8 cellular contexts compared by ENCODE assay signal in the genomic region with DNA sequence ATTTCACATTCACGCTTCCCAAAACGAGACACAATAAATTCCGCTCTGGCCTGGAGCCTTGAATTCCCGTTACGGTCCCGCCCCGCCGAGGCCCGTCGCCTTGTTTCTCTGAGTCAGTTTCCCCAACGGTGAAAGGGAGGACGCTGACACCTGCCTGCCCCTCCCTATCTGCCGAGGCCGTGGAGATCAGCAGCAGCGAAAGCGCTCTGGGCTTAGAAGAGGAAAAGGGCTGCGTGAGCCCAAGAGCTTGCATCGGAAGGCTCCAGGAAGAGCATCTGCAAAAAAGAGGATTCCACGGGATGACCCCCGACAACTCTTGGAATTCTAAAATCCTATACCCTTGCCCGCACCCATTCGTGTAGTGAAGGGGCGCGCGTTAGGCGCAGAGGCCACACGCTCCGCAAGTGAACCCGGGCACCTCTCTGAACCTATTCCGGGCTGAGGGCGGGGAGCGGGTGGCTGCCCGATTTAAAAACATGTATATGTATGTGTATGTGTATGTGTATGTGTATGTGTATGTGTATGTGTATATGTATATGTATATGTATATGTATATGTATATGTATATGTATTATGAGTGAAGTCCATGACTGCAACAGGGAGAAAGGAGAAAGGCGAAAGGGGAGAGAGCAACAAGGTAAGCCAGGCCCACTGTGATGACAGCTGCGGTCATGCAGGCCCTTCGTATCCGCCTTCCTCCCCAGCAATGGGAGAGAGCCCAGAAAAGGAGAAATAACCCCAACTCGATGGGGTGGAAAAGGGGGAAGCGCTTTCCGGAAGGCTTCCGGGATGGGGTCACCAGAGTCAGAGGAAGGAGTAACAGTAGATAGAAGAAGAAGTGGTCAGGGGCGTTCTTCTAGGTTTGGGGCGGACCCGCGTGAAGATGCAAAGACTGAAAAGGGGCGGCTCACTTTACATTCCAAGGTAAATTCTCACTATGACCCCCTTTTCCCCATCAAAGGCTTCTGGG. TPM values are rescaled to one million over a fixed set of nuclear protein-coding genes. Genes with fewer than 3 reads are reported as not detected.
DNase-seq lines count a peak whose midpoint lies in the region; ATAC-seq and TF ChIP-seq lines count a peak whose summit lies in the region.

No MANE protein-coding gene starts in this region.

- peak overlapping the region; percentile 85 for H3K4me3 Mint-ChIP-seq in dendritic cell treated with granulocyte-macrophage colony-stimulating factor and Interleukin-4, amounts not matched to agents 40 ng/mL and 50 ng/mL, for 4 days

- H3K4me1 ChIP-seq in IMR-90 (ENCODE audit: control insufficient read depth, insufficient read depth, low read length) (peaks cover 7% of the 10 kb centered on the region), mesodermal cell (ENCODE audit: control insufficient read depth, insufficient read depth, low read length, poor library complexity, severe bottlenecking) (peaks cover 9% of the 10 kb centered on the region)

- H3K9me3 ChIP-seq in IMR-90 (ENCODE audit: control insufficient read depth, insufficient read depth, low read length): no peaks in the 10 kb centered on the region
- H3K9me3 ChIP-seq in mesodermal cell (ENCODE audit: control insufficient read depth, low read length): peaks cover 7% of the 10 kb centered on the region

- H3K23ac ChIP-seq in IMR-90 (ENCODE audit: low read depth, low read length): peak overlapping the region; percentile 90

- peak overlapping the region; percentile 52 for H3K18ac ChIP-seq in IMR-90 (ENCODE audit: low read depth, low read length)

- POLR2A ChIA-PET in IMR-90 (lab: Charles Lee; ENCODE audit: unreplicated experiment): interaction anchor here (0.5 kb wide), 1 partner anchor 9 kb away, joined by 3 read pairs; no protein-coding TSS in a partner anchor

- peak overlapping the region; percentile 88 for H2AFZ ChIP-seq in IMR-90 (replicated peaks; ENCODE audit: low read length, poor library complexity)

- peaks cover 3 to 41% of the 10 kb centered on the region in 2 experiments for H3K79me1 ChIP-seq in IMR-90 (ENCODE audit: low read depth in 1 of 2, low read length in 2 of 2)

- H3K36me3 Mint-ChIP-seq in dendritic cell treated with granulocyte-macrophage colony-stimulating factor and Interleukin-4, amounts not matched to agents 40 ng/mL and 50 ng/mL, for 4 days (ENCODE audit: low read depth): no peaks in the 10 kb centered on the region

- TF ChIP-seq CTCF in IMR-90 (conservative IDR thresholded peaks at IDR 0.05; ENCODE audit: low read depth, low read length): no peak

- WGBS in IMR-90 (ENCODE audit: extremely low coverage in 2 of 2, insufficient read length in 1 of 2), 2 experiments: 24% methylated on average over 9 of the region's 46 CpGs; no CpG with 5 or more reads in 1 of the 2 experiments
- WGBS in mesodermal cell (ENCODE audit: insufficient coverage in 2 of 2), 2 experiments: 45 to 46% methylated on average over 33 to 38 of the region's 46 CpGs

- in situ Hi-C loops in IMR-90 (cut with MboI; ENCODE audit: low sequenced_read_pairs): no loop called here

- peaks cover 34% of the 10 kb centered on the region for H3K4me1 Mint-ChIP-seq in dendritic cell treated with granulocyte-macrophage colony-stimulating factor and Interleukin-4, amounts not matched to agents 40 ng/mL and 50 ng/mL, for 4 days (ENCODE audit: low read depth)

- H2BK120ac ChIP-seq in IMR-90 (ENCODE audit: low read depth, low read length): peak overlapping the region; percentile 79

- peak overlapping the region; percentile 85 for H2AK5ac ChIP-seq in IMR-90 (ENCODE audit: low read depth, low read length)

- peak overlapping the region; percentile 90 for H4K91ac ChIP-seq in IMR-90 (ENCODE audit: insufficient read depth, low read depth, low read length)

- no peaks in the 10 kb centered on the region for H3K9me3 Mint-ChIP-seq in dendritic cell treated with granulocyte-macrophage colony-stimulating factor and Interleukin-4, amounts not matched to agents 40 ng/mL and 50 ng/mL, for 4 days

- peak overlapping the region; percentile 88 for H3K4me2 ChIP-seq in IMR-90 (ENCODE audit: low read depth, low read length)

- peak overlapping the region; percentile 91 for H3K56ac ChIP-seq in IMR-90 (ENCODE audit: extremely low read depth, insufficient read depth, low read length)

- no peak for TF ChIP-seq RAD21 in IMR-90 (IDR thresholded peaks at IDR 0.05; ENCODE audit: low read length)

- H3K14ac ChIP-seq in IMR-90 (replicated peaks; ENCODE audit: low read depth, low read length): peak overlapping the region; percentile 94

- peak overlapping the region; percentile 90 for H4K5ac ChIP-seq in IMR-90 (ENCODE audit: low read depth, low read length)

- peaks cover 15% of the 10 kb centered on the region; the same call in 1 of the 2 replicates for H3K9me1 ChIP-seq in IMR-90 (ENCODE audit: insufficient read depth, low read length)

- CTCF ChIA-PET in IMR-90 (lab: Yijun Ruan, JAX): interaction anchor here (2.3 kb wide), 1 partner anchor 113 kb away, joined by 17 read pairs; no protein-coding TSS in a partner anchor

- peak overlapping the region; percentile 76 for H2BK5ac ChIP-seq in IMR-90 (ENCODE audit: low read depth, low read length, poor library complexity, severe bottlenecking)

- DNase-seq in DMS 273 (lab: John Stamatoyannopoulos, UW; ENCODE audit: unreplicated experiment): peak; percentile 76
- DNase-seq in DMS 273 treated with DMSO at 0.1 percent for 48 hours (lab: John Stamatoyannopoulos, UW): no peak
- no peak for DNase-seq in IMR-90
- DNase-seq in activated CD4-positive, CD25-positive, alpha-beta regulatory T cell treated with anti-CD3 and anti-CD28 coated beads, Interleukin-2, amount 50 U/mL, for 16 hours (ENCODE audit: low read depth, low spot score): peak; percentile 34
- peak; percentile 23 to 37 for DNase-seq in stimulated activated CD8-positive, alpha-beta memory T cell treated with anti-CD3 and anti-CD28 coated beads, Interleukin-4, amount 100 ng/mL, for 1 hour (ENCODE audit: low read depth in 2 of 2, low spot score in 1 of 2)
- no peak for DNase-seq in mesenteric fat pad (ENCODE audit: low spot score)

- peak overlapping the region; percentile 54; the same call in 2 of the 3 replicates for H2BK15ac ChIP-seq in IMR-90 (ENCODE audit: low read depth, low read length)

- H3K4me3 ChIP-seq in IMR-90 (ENCODE audit: insufficient read depth, low read depth, low read length) (peak overlapping the region; percentile 59), mesodermal cell (ENCODE audit: extremely low read depth, insufficient read depth, low read length, poor library complexity, severe bottlenecking) (peak overlapping the region; percentile 78)

- H3K27ac Mint-ChIP-seq in dendritic cell treated with granulocyte-macrophage colony-stimulating factor and Interleukin-4, amounts not matched to agents 40 ng/mL and 50 ng/mL, for 4 days: peak overlapping the region; percentile 95

- H3K36me3 ChIP-seq in IMR-90 (ENCODE audit: control insufficient read depth, insufficient read depth, low read length) (no peaks in the 10 kb centered on the region), mesodermal cell (ENCODE audit: control insufficient read depth, insufficient read depth, low read length) (peaks cover 3% of the 10 kb centered on the region)

- no peak for TF ChIP-seq POLR2A in IMR-90 (IDR thresholded peaks at IDR 0.05; ENCODE audit: low read depth, low read length)

- H2AK9ac ChIP-seq in IMR-90 (replicated peaks; ENCODE audit: low read depth, low read length, poor library complexity): peak overlapping the region; percentile 92

- peak overlapping the region; percentile 52 for H2BK20ac ChIP-seq in IMR-90 (ENCODE audit: low read depth, low read length)

- H3K27ac ChIP-seq in IMR-90 (ENCODE audit: insufficient read depth, low read length) (peak overlapping the region; percentile 86), mesodermal cell (ENCODE audit: low read depth, low read length, severe bottlenecking) (peak overlapping the region; percentile 71)

- no TSS peak for BruUV-seq in IMR-90 (replicated peaks; lab: Mats Ljungman, UMichigan)

- H3K27me3 ChIP-seq in IMR-90 (ENCODE audit: control insufficient read depth, insufficient read depth, low read length): no peaks in the 10 kb centered on the region

- dilution Hi-C loops in IMR-90 (cut with HindIII; ENCODE audit: low sequenced_read_pairs, unreplicated experiment): no loop called here

- peak overlapping the region; percentile 90 to 98 for H4K8ac ChIP-seq in IMR-90 (ENCODE audit: low read depth in 2 of 2, low read length in 2 of 2)

- H4K20me1 ChIP-seq in IMR-90 (ENCODE audit: insufficient read depth, low read length): peaks cover 32% of the 10 kb centered on the region

- peak; percentile 7 for ATAC-seq in IMR-90 (ENCODE audit: low read depth)

- H3K9ac ChIP-seq in IMR-90 (ENCODE audit: low read depth, low read length): peak overlapping the region; percentile 83

- peak overlapping the region; percentile 96 for H3K4ac ChIP-seq in IMR-90 (ENCODE audit: low read depth, low read length)

- H3K27me3 Mint-ChIP-seq in dendritic cell treated with granulocyte-macrophage colony-stimulating factor and Interleukin-4, amounts not matched to agents 40 ng/mL and 50 ng/mL, for 4 days: no peaks in the 10 kb centered on the region

- intact Hi-C loops in IMR-90 (cut with micrococcal nuclease): loop anchor here (2.0 to 5.0 kb wide), 4 partner anchors 40 to 201 kb away; no protein-coding TSS in a partner anchor
- intact Hi-C loops in dendritic cell treated with granulocyte-macrophage colony-stimulating factor and Interleukin-4, amounts not matched to agents 40 ng/mL and 50 ng/mL, for 4 days (cut with micrococcal nuclease): loop anchor here (10.0 kb wide), 1 partner anchor 203 kb away; no protein-coding TSS in a partner anchor

TF ChIP-seq in IMR-90, 13 proteins besides CTCF, POLR2A, EP300 and RAD21 (continues in another document):
- TF ChIP-seq MAFK (IDR thresholded peaks at IDR 0.05; ENCODE audit: low read depth, low read length) (no peak), BHLHE40 (IDR thresholded peaks at IDR 0.05; ENCODE audit: low read depth, low read length) (no peak)

RNA-seq across cellular contexts. Expression of gene MRTFA, which starts 0.9 kb away (rescaled TPM):
- 12.5 and 15.3 TPM in 2 replicates for total RNA-seq in IMR-90 (2012; rRNA removed)
- polyA plus RNA-seq in IMR-90 (2012; rRNA removed): 17.1 and 17.2 TPM in 2 replicates
- polyA plus RNA-seq in IMR-90 (2012; cell fraction: cytosol; rRNA removed): 27.6 and 38.8 TPM in 2 replicates
- 38.3 and 56.9 TPM in 2 replicates for polyA plus RNA-seq in IMR-90 (2012; cell fraction: nucleus; rRNA removed; ENCODE audit: low replicate concordance)
- polyA plus RNA-seq in mesodermal cell (2013, experiment 1 of 2): 49.7 TPM
- polyA plus RNA-seq in mesodermal cell (2013, experiment 2 of 2): 40.2 TPM
- total RNA-seq in mesenteric fat pad: 49.8 TPM

RNA-seq across cellular contexts. Expression of gene MCHR1, which starts 41.8 kb away (rescaled TPM):
- total RNA-seq in IMR-90 (2012; rRNA removed) (1.4 and 1.7 TPM in 2 replicates), mesenteric fat pad (not detected)
- 3.2 and 3.5 TPM in 2 replicates for polyA plus RNA-seq in IMR-90 (2012; rRNA removed)
- 0.79 and 4.5 TPM in 2 replicates for polyA plus RNA-seq in IMR-90 (2012; cell fraction: cytosol; rRNA removed)
- 2.0 TPM in 2 replicates for polyA plus RNA-seq in IMR-90 (2012; cell fraction: nucleus; rRNA removed; ENCODE audit: low replicate concordance)
- 58.7 TPM for polyA plus RNA-seq in mesodermal cell (2013, experiment 1 of 2)
- 48.5 TPM for polyA plus RNA-seq in mesodermal cell (2013, experiment 2 of 2)

Comparison
In these comparisons a context has a peak if more than half of its experiments do, and no peak if none do; other contexts are left out.
1. DNase-seq: peak in DMS 273 (single experiment), activated CD4-positive, CD25-positive, alpha-beta regulatory T cell treated with anti-CD3 and anti-CD28 coated beads, Interleukin-2, amount 50 U/mL, for 16 hours (single experiment) and stimulated activated CD8-positive, alpha-beta memory T cell treated with anti-CD3 and anti-CD28 coated beads, Interleukin-4, amount 100 ng/mL, for 1 hour (2 of 2); none in DMS 273 treated with DMSO at 0.1 percent for 48 hours (single experiment), IMR-90 (single experiment) and mesenteric fat pad (single experiment).